1 cellular context compared by ENCODE assay signal in genomic region chr19:18008814-18009213, GRCh38.
TF ChIP-seq lines count a peak whose summit lies in the region.

No MANE protein-coding gene starts in this region.

TF ChIP-seq in GM12878, 131 proteins besides CTCF, POLR2A, EP300 and RAD21 (continued from another document):
- no peak for TF ChIP-seq BCLAF1 (IDR thresholded peaks at IDR 0.05)
- no peak for TF ChIP-seq TAF1 (IDR thresholded peaks at IDR 0.05; ENCODE audit: borderline replicate concordance, low read depth, low read length)
- TF ChIP-seq EED (IDR thresholded peaks at IDR 0.05; ENCODE audit: low read depth), result no peak
- no peak for TF ChIP-seq NR2C1 (IDR thresholded peaks at IDR 0.05)
